Comparison of ENCODE assay signal across 8 cellular contexts in the genomic region with DNA sequence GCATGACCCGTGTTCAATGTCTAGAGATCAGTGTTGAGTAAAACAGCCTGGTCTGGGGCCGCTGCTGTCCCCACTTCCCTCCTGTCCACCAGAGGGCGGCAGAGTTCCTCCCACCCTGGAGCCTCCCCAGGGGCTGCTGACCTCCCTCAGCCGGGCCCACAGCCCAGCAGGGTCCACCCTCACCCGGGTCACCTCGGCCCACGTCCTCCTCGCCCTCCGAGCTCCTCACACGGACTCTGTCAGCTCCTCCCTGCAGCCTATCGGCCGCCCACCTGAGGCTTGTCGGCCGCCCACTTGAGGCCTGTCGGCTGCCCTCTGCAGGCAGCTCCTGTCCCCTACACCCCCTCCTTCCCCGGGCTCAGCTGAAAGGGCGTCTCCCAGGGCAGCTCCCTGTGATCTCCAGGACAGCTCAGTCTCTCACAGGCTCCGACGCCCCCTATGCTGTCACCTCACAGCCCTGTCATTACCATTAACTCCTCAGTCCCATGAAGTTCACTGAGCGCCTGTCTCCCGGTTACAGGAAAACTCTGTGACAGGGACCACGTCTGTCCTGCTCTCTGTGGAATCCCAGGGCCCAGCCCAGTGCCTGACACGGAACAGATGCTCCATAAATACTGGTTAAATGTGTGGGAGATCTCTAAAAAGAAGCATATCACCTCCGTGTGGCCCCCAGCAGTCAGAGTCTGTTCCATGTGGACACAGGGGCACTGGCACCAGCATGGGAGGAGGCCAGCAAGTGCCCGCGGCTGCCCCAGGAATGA. TPM values are rescaled to one million over a fixed set of nuclear protein-coding genes. Genes with fewer than 3 reads are reported as not detected.
DNase-seq lines count a peak whose midpoint lies in the region; ATAC-seq lines count a peak whose summit lies in the region.

No MANE protein-coding gene starts in this region.

- H3K27me3 ChIP-seq in iPS-15b (ENCODE audit: control insufficient read depth, insufficient read depth, low read length): peaks cover 4% of the 10 kb centered on the region

- no peaks in the 10 kb centered on the region for H3K36me3 ChIP-seq in iPS-15b (ENCODE audit: control insufficient read depth, insufficient read depth, low read length)

- H3K9me3 ChIP-seq in T-helper 17 cell (ENCODE audit: control insufficient read depth, low read length, poor library complexity, severe bottlenecking) (no peaks in the 10 kb centered on the region), iPS-15b (ENCODE audit: control insufficient read depth, insufficient read depth, low read length) (no peaks in the 10 kb centered on the region)

- DNase-seq in NCI-H2081 (lab: John Stamatoyannopoulos, UW) (peak; percentile 72 to 78), NCI-H2081 treated with DMSO at 0.1 percent for 48 hours (lab: John Stamatoyannopoulos, UW) (no peak), NCI-H1105 (lab: John Stamatoyannopoulos, UW) (peak; percentile 23), T-helper 17 cell (peak; percentile 47 to 67 (median 49)), hippocampal formation (lab: John Stamatoyannopoulos, UW) (no peak)
- peak; percentile 37 for DNase-seq in activated naive CD8-positive, alpha-beta T cell treated with anti-CD3 and anti-CD28 coated beads, Interleukin-2, amount 50 U/mL, for 16 hours (ENCODE audit: low read depth, low spot score)
- peak; percentile 71 for DNase-seq in stimulated activated CD4-positive, alpha-beta T cell treated with anti-CD3 and anti-CD28 coated beads, Interleukin-4, amount 100 ng/mL, for 1 hour

- peaks cover 5% of the 10 kb centered on the region for H3K36me3 Mint-ChIP-seq in T-helper 17 cell (ENCODE audit: low read depth)

- ATAC-seq in T-helper 17 cell: peak; percentile 94

- no peak overlapping the region for H3K9ac ChIP-seq in iPS-15b (ENCODE audit: low read depth, low read length)

- H3K4me3 Mint-ChIP-seq in T-helper 17 cell: peak overlapping the region; percentile 83

- H3K27ac Mint-ChIP-seq in T-helper 17 cell: no peak overlapping the region

- H3K4me3 ChIP-seq in iPS-15b (ENCODE audit: low read depth, low read length): peak overlapping the region; percentile 55

- H3K4me1 Mint-ChIP-seq in T-helper 17 cell: peaks cover 6% of the 10 kb centered on the region

- no peaks in the 10 kb centered on the region for H3K4me1 ChIP-seq in iPS-15b (ENCODE audit: control insufficient read depth, insufficient read depth, low read length)

- H3K27me3 Mint-ChIP-seq in T-helper 17 cell: peaks cover 71% of the 10 kb centered on the region

RNA-seq across cellular contexts. Expression of gene CEACAM5, which starts 1.5 kb away (rescaled TPM):
- not detected for total RNA-seq in T-helper 17 cell

RNA-seq across cellular contexts. Expression of gene CEACAM7, which starts 18.9 kb away (rescaled TPM):
- not detected for total RNA-seq in T-helper 17 cell

RNA-seq across cellular contexts. Expression of gene CEACAM6, which starts 48.4 kb away (rescaled TPM):
- not detected for total RNA-seq in T-helper 17 cell

Comparison
In these comparisons a context has a peak if more than half of its experiments do, and no peak if none do; other contexts are left out.
1. DNase-seq: peak in NCI-H2081 (2 of 2), NCI-H1105 (single experiment), T-helper 17 cell (3 of 3), activated naive CD8-positive, alpha-beta T cell treated with anti-CD3 and anti-CD28 coated beads, Interleukin-2, amount 50 U/mL, for 16 hours (single experiment) and stimulated activated CD4-positive, alpha-beta T cell treated with anti-CD3 and anti-CD28 coated beads, Interleukin-4, amount 100 ng/mL, for 1 hour (single experiment); none in NCI-H2081 treated with DMSO at 0.1 percent for 48 hours (single experiment) and hippocampal formation (0 of 2).